Comparison of ENCODE assay signal across 17 cellular contexts in genomic region chr5:169146158-169146557, GRCh38.
DNase-seq lines count a peak whose midpoint lies in the region; ATAC-seq and TF ChIP-seq lines count a peak whose summit lies in the region.
"Had no signal": no experiment of that assay in that cellular context is flagged by ENCODE, and none has a peak within 500 bp of the region (broad histone marks: within the 10 kb centered on the region; RNA-seq: fewer than 3 reads in every experiment).

No MANE protein-coding gene starts in this region.

- H3K4me1 Mint-ChIP-seq in Caco-2 (ENCODE audit: low read depth, unreplicated experiment) = peaks cover 15% of the 10 kb centered on the region
- no peaks in the 10 kb centered on the region for H3K4me1 Mint-ChIP-seq in naive thymus-derived CD8-positive, alpha-beta T cell
- H3K4me1 Mint-ChIP-seq: B cell; CD4-positive, CD25-positive, alpha-beta regulatory T cell had no signal

- no peaks in the 10 kb centered on the region for H3K9me3 ChIP-seq in Caco-2

- no peak overlapping the region for H3K4me3 Mint-ChIP-seq in Caco-2 (ENCODE audit: unreplicated experiment)
- no peak overlapping the region for H3K4me3 Mint-ChIP-seq in naive thymus-derived CD8-positive, alpha-beta T cell
- H3K4me3 Mint-ChIP-seq: B cell; CD4-positive, CD25-positive, alpha-beta regulatory T cell had no signal

- 62 to 69% methylated on average over 8 of the region's 8 CpGs for WGBS in lower leg skin, 2 donors

- no peak overlapping the region for H3K4me3 ChIP-seq in AG09309 (ENCODE audit: control insufficient read depth, low read depth, low read length)
- H3K4me3 ChIP-seq in Caco-2 (ENCODE audit: low read depth, low read length) = no peak overlapping the region
- H3K4me3 ChIP-seq in epithelial cell of esophagus (ENCODE audit: low read length) = no peak overlapping the region
- H3K4me3 ChIP-seq in lower leg skin (ENCODE audit: low read depth, poor library complexity, severe bottlenecking) = no peak overlapping the region
- H3K4me3 ChIP-seq: PC-9 had no signal

- no peak for TF ChIP-seq CTCF in AG09309 (IDR thresholded peaks at IDR 0.05; ENCODE audit: control insufficient read depth, insufficient read depth, low read depth, low read length, missing control alignments)
- no peak for TF ChIP-seq CTCF in Caco-2 (IDR thresholded peaks at IDR 0.05; ENCODE audit: insufficient read depth in 1 of 2, low read depth in 1 of 2, low read length in 1 of 2, severe bottlenecking in 1 of 2, unreplicated experiment in 1 of 2)
- no peak for TF ChIP-seq CTCF in epithelial cell of esophagus (IDR thresholded peaks at IDR 0.05; ENCODE audit: insufficient read depth, low read depth, low read length, missing control alignments)
- TF ChIP-seq CTCF in lower leg skin (IDR thresholded peaks at IDR 0.05) = no peak

- peak; percentile 49 for DNase-seq in AG09309 (ENCODE audit: low read depth)
- DNase-seq in Caco-2 = no peak
- peak; percentile 25 for DNase-seq in epithelial cell of esophagus (ENCODE audit: low read depth)
- DNase-seq in lower leg skin (ENCODE audit: low spot score in 2 of 2) = peak; percentile 69 to 88
- no peak for DNase-seq in LoVo (ENCODE audit: low spot score)
- DNase-seq in naive thymus-derived CD8-positive, alpha-beta T cell = no peak
- DNase-seq: CD4-positive, CD25-positive, alpha-beta regulatory T cell; GOT3; MV-4-11; NCI-H1417 treated with DMSO at 0.1 percent for 48 hours; NCI-H2029 treated with DMSO at 0.1 percent for 48 hours; NCI-H2171 treated with DMSO at 0.1 percent for 48 hours; NCI-H446 treated with DMSO at 0.1 percent for 48 hours; NCI-H748 treated with DMSO at 0.1 percent for 48 hours; PC-9 had no signal

- POLR2A ChIA-PET in Caco-2 (lab: Charles Lee) = no interaction called here
- POLR2A ChIA-PET in naive thymus-derived CD8-positive, alpha-beta T cell (lab: Charles Lee) = no interaction called here

- H3K36me3 Mint-ChIP-seq in Caco-2 (ENCODE audit: insufficient read depth, unreplicated experiment) = no peaks in the 10 kb centered on the region
- H3K36me3 Mint-ChIP-seq in naive thymus-derived CD8-positive, alpha-beta T cell = no peaks in the 10 kb centered on the region
- H3K36me3 Mint-ChIP-seq: CD4-positive, CD25-positive, alpha-beta regulatory T cell had no signal

- intact Hi-C loops in Caco-2 (cut with micrococcal nuclease; ENCODE audit: unreplicated experiment) (no loop called here), lower leg skin (cut with DNase I; ENCODE audit: low total_unique reads) (no loop called here)

- no TSS peak for BruUV-seq in Caco-2 (replicated peaks; lab: Mats Ljungman, UMichigan)

- H3K9me3 Mint-ChIP-seq in Caco-2 (ENCODE audit: unreplicated experiment) = no peaks in the 10 kb centered on the region
- H3K9me3 Mint-ChIP-seq in naive thymus-derived CD8-positive, alpha-beta T cell = no peaks in the 10 kb centered on the region

- H3K4me1 ChIP-seq in Caco-2 = 0 out of 2 replicates have a peak, but pooled peaks cover 6% of the 10 kb centered on the region

- no peak for ATAC-seq in naive thymus-derived CD8-positive, alpha-beta T cell
- ATAC-seq in GM21529 (IDR thresholded peaks at IDR 0.05; ENCODE audit: unreplicated experiment) = no peak

- no peaks in the 10 kb centered on the region for H3K27me3 Mint-ChIP-seq in Caco-2 (ENCODE audit: insufficient read depth, unreplicated experiment)
- peaks cover 0 to 1% (median 0%) of the 10 kb centered on the region in 5 donors for H3K27me3 Mint-ChIP-seq in naive thymus-derived CD8-positive, alpha-beta T cell

- no peaks in the 10 kb centered on the region for H3K36me3 ChIP-seq in Caco-2 (ENCODE audit: control insufficient read depth, insufficient read depth, low read length)

- peak overlapping the region; percentile 19 for H3K27ac Mint-ChIP-seq in Caco-2 (ENCODE audit: unreplicated experiment)
- no peak overlapping the region for H3K27ac Mint-ChIP-seq in naive thymus-derived CD8-positive, alpha-beta T cell
- H3K27ac Mint-ChIP-seq: B cell; CD4-positive, CD25-positive, alpha-beta regulatory T cell had no signal

- no peaks in the 10 kb centered on the region for H3K27me3 ChIP-seq in Caco-2 (replicated peaks; ENCODE audit: control insufficient read depth, insufficient read depth, low read length)

- no peak for TF ChIP-seq POLR2A in lower leg skin (IDR thresholded peaks at IDR 0.05)

- CTCF ChIA-PET in Caco-2 (lab: Charles Lee) = no interaction called here

Comparison
In these comparisons a context has a peak if more than half of its experiments do, and no peak if none do; other contexts are left out.
1. DNase-seq: peak in AG09309 (single experiment), epithelial cell of esophagus (single experiment) and lower leg skin (2 of 2); none in Caco-2 (0 of 2), LoVo (single experiment) and naive thymus-derived CD8-positive, alpha-beta T cell (0 of 10).